ENCODE assay signal across 8 cellular contexts in genomic region chr13:32669030-32669646, GRCh38.
A peak's percentile ranks its signal among the peaks of the same experiment; 100 is the strongest.
DNase-seq lines count a peak whose midpoint lies in the region; ATAC-seq and TF ChIP-seq lines count a peak whose summit lies in the region.

No MANE protein-coding gene starts in this region.

- H3K9ac ChIP-seq in DND-41 (ENCODE audit: low read depth, low read length) (no peak overlapping the region), NT2/D1 (ENCODE audit: insufficient read length, low read depth) (no peak overlapping the region)

- H3K9me3 ChIP-seq in DND-41 (ENCODE audit: insufficient read depth, low read length, severe bottlenecking) = no peaks in the 10 kb centered on the region
- no peaks in the 10 kb centered on the region for H3K9me3 ChIP-seq in NT2/D1 (ENCODE audit: insufficient read depth, low read length)

- peak; percentile 66 for TF ChIP-seq CTCF in DND-41 (IDR thresholded peaks at IDR 0.05; ENCODE audit: borderline replicate concordance, extremely low read depth, low read length, poor library complexity, severe bottlenecking)

- H3K27ac ChIP-seq in DND-41 (ENCODE audit: low read length) = no peak overlapping the region

- no peaks in the 10 kb centered on the region for H3K27me3 ChIP-seq in DND-41 (ENCODE audit: insufficient read depth, low read length, poor library complexity)
- H3K27me3 ChIP-seq in NT2/D1 (ENCODE audit: insufficient read depth, insufficient read length) = no peaks in the 10 kb centered on the region

- peaks cover 53% of the 10 kb centered on the region for H3K36me3 ChIP-seq in DND-41 (ENCODE audit: insufficient read depth, low read length)
- peaks cover 13% of the 10 kb centered on the region for H3K36me3 ChIP-seq in NT2/D1 (ENCODE audit: insufficient read depth, insufficient read length, low read length)

- 0 out of 2 replicates have a peak, but pooled peaks cover 9% of the 10 kb centered on the region for H3K79me2 ChIP-seq in DND-41 (ENCODE audit: insufficient read depth, low read length)

- no peak overlapping the region for H3K4me2 ChIP-seq in DND-41 (ENCODE audit: insufficient read depth, low read length)

- peak overlapping the region in 1 of 6 donors; percentile 60 for H3K27ac Mint-ChIP-seq in naive B cell

- H3K27me3 Mint-ChIP-seq in naive B cell = no peaks in the 10 kb centered on the region

- H3K9me3 Mint-ChIP-seq in naive B cell = no peaks in the 10 kb centered on the region

- ATAC-seq in DND-41 (ENCODE audit: insufficient read depth, low read depth) (peak; percentile 78), HG02973 (IDR thresholded peaks at IDR 0.05; ENCODE audit: unreplicated experiment) (peak; percentile 57), naive B cell (ENCODE audit: low read depth in 2 of 2) (peak; percentile 43 to 58), HG02623 (IDR thresholded peaks at IDR 0.05; ENCODE audit: unreplicated experiment) (no peak)

- peaks cover under 1 to 4% of the 10 kb centered on the region in 2 donors for H3K36me3 Mint-ChIP-seq in naive B cell

- no peak overlapping the region for H2AFZ ChIP-seq in DND-41 (ENCODE audit: low read depth, low read length)

- H3K4me3 Mint-ChIP-seq in naive B cell = no peak overlapping the region

- DNase-seq in DND-41 = peak; percentile 37
- peak; percentile 18 for DNase-seq in NT2/D1 (ENCODE audit: low read depth, low spot score)
- peak; percentile 25 for DNase-seq in dedifferentiated amniotic fluid mesenchymal stem cell (ENCODE audit: extremely low spot score)
- DNase-seq in naive B cell = peak; percentile 31
- no peak for DNase-seq in activated effector memory CD4-positive, alpha-beta T cell treated with anti-CD3 and anti-CD28 coated beads, Interleukin-2, amount 50 U/mL, for 16 hours
- DNase-seq in HPDE6-E6E7 (ENCODE audit: extremely low spot score) = no peak

- H4K20me1 ChIP-seq in DND-41 (ENCODE audit: insufficient read depth, low read length) = peaks cover 2% of the 10 kb centered on the region; the same call in 1 of the 2 replicates

- H3K4me3 ChIP-seq in DND-41 (ENCODE audit: low read depth in 1 of 2, low read length in 2 of 2) (no peak overlapping the region), NT2/D1 (ENCODE audit: insufficient read length, low read depth) (no peak overlapping the region)

- no peaks in the 10 kb centered on the region for H3K4me1 ChIP-seq in DND-41 (ENCODE audit: insufficient read depth, low read length)
- no peaks in the 10 kb centered on the region for H3K4me1 ChIP-seq in NT2/D1 (ENCODE audit: insufficient read depth, insufficient read length)

- H3K4me1 Mint-ChIP-seq in naive B cell = peaks cover 0 to 6% (median 0%) of the 10 kb centered on the region in 3 donors

Comparison
In these comparisons a context has a peak if more than half of its experiments do, and no peak if none do; other contexts are left out.
1. DNase-seq: peak in DND-41 (single experiment), NT2/D1 (single experiment), dedifferentiated amniotic fluid mesenchymal stem cell (single experiment) and naive B cell (single experiment); none in activated effector memory CD4-positive, alpha-beta T cell treated with anti-CD3 and anti-CD28 coated beads, Interleukin-2, amount 50 U/mL, for 16 hours (single experiment) and HPDE6-E6E7 (single experiment).